ENCODE assay signal across 22 cellular contexts in the genomic region with DNA sequence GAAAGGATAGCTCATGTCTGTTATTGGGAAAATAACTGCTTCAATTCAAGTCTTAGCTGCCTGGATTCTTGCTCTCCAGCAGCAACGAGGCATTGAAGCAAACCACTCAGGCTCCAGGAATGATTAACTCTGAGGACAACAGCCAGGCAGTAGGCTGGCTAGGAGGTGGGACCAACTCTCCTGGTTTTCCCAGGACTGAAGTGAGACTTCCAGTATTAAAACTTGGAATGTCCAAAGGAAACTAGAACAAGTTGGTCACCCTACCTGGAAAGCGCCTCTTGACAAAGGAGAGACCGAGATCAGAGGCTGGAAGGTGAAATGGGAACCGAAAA.
DNase-seq lines count a peak whose midpoint lies in the region; ATAC-seq and TF ChIP-seq lines count a peak whose summit lies in the region.
"Had no signal": no experiment of that assay in that cellular context is flagged by ENCODE, and none has a peak within 500 bp of the region (broad histone marks: within the 10 kb centered on the region; RNA-seq: fewer than 3 reads in every experiment).

No MANE protein-coding gene starts in this region.

- H3K36me3 Mint-ChIP-seq in activated T-cell treated with anti-CD3 and anti-CD28 coated beads, Interleukin-2, amount 50 U/mL, for 72 hours (ENCODE audit: insufficient read depth in 2 of 2): no peaks in the 10 kb centered on the region
- H3K36me3 Mint-ChIP-seq: CD14-positive monocyte; CD8-positive, alpha-beta memory T cell; IgD-negative memory B cell had no signal

- no peak for ATAC-seq in activated T-cell treated with anti-CD3 and anti-CD28 coated beads, Interleukin-2, amount 50 U/mL, for 72 hours (replicated peaks in 1 of 2)
- ATAC-seq in HG02870 (IDR thresholded peaks at IDR 0.05; ENCODE audit: unreplicated experiment) (no peak), GM19395 (IDR thresholded peaks at IDR 0.05; ENCODE audit: unreplicated experiment) (no peak)
- ATAC-seq: Panc1 had no signal

- TF ChIP-seq CTCF in kidney epithelial cell (IDR thresholded peaks at IDR 0.05; ENCODE audit: insufficient read depth, low read length, poor library complexity, severe bottlenecking) (no peak), liver (IDR thresholded peaks at IDR 0.05; ENCODE audit: low read depth, low read length, missing input control) (no peak)

- H3K4me3 ChIP-seq in kidney epithelial cell (ENCODE audit: low read depth, low read length) (no peak overlapping the region), liver (ENCODE audit: low read depth in 1 of 3, low read length in 3 of 3) (peak overlapping the region; percentile 46 to 88 (median 69))
- H3K4me3 ChIP-seq: GM23248 had no signal

- DNase-seq in HuH-7 (ENCODE audit: low spot score) (peak; percentile 36), kidney epithelial cell (ENCODE audit: low read depth) (peak; percentile 32), renal cortical epithelial cell (ENCODE audit: low read depth) (peak; percentile 87), NCI-H128 (lab: John Stamatoyannopoulos, UW; ENCODE audit: unreplicated experiment) (no peak)
- DNase-seq in activated T-cell treated with anti-CD3 and anti-CD28 coated beads, Interleukin-2, amount 50 U/mL, for 72 hours: no peak
- DNase-seq: CD8-positive, alpha-beta memory T cell; GM23248; MM.1S; NCI-H1417 treated with DMSO at 0.1 percent for 48 hours; NCI-H1694 treated with DMSO at 0.1 percent for 48 hours; NCI-H2081; NCI-H2227 treated with DMSO at 0.1 percent for 48 hours; NCI-H69; SHP77 treated with DMSO at 0.1 percent for 48 hours had no signal

- H3K9me3 Mint-ChIP-seq in activated T-cell treated with anti-CD3 and anti-CD28 coated beads, Interleukin-2, amount 50 U/mL, for 72 hours: no peaks in the 10 kb centered on the region

- TF ChIP-seq RAD21 in liver (IDR thresholded peaks at IDR 0.05): peak; percentile 57 to 67

- WGBS in liver: 27% methylated on average over 4 of the region's 4 CpGs

- no peak overlapping the region for H3K4me3 Mint-ChIP-seq in activated T-cell treated with anti-CD3 and anti-CD28 coated beads, Interleukin-2, amount 50 U/mL, for 72 hours
- H3K4me3 Mint-ChIP-seq: B cell; CD14-positive monocyte; CD8-positive, alpha-beta memory T cell; IgD-negative memory B cell had no signal

- no peaks in the 10 kb centered on the region for H3K4me1 Mint-ChIP-seq in activated T-cell treated with anti-CD3 and anti-CD28 coated beads, Interleukin-2, amount 50 U/mL, for 72 hours (ENCODE audit: low read depth)
- H3K4me1 Mint-ChIP-seq: B cell; CD8-positive, alpha-beta memory T cell; IgD-negative memory B cell had no signal

- peaks cover 6% of the 10 kb centered on the region for H3K27me3 Mint-ChIP-seq in activated T-cell treated with anti-CD3 and anti-CD28 coated beads, Interleukin-2, amount 50 U/mL, for 72 hours (ENCODE audit: low read depth)
- H3K27me3 Mint-ChIP-seq: B cell had no signal

- peak overlapping the region; percentile 35 to 87 for H3K9ac ChIP-seq in liver (ENCODE audit: low read depth in 1 of 2, low read length in 2 of 2)
- H3K9ac ChIP-seq: GM23248, KMS-11 had no signal

- peak overlapping the region; percentile 71 to 83 for H3K27ac ChIP-seq in liver (ENCODE audit: low read depth in 1 of 2, low read length in 2 of 2)
- H3K27ac ChIP-seq: GM23248, KMS-11 had no signal

- no peaks in the 10 kb centered on the region for H3K27me3 ChIP-seq in kidney epithelial cell (ENCODE audit: control insufficient read depth, insufficient read depth, low read length)
- no peaks in the 10 kb centered on the region for H3K27me3 ChIP-seq in liver (ENCODE audit: control insufficient read depth in 4 of 4, insufficient read depth in 4 of 4, low read length in 3 of 4)

- no peak overlapping the region for H3K27ac Mint-ChIP-seq in activated T-cell treated with anti-CD3 and anti-CD28 coated beads, Interleukin-2, amount 50 U/mL, for 72 hours
- H3K27ac Mint-ChIP-seq: B cell; CD14-positive monocyte; CD8-positive, alpha-beta memory T cell had no signal

- no peaks in the 10 kb centered on the region for H3K9me3 ChIP-seq in liver (ENCODE audit: control insufficient read depth in 4 of 4, low read length in 3 of 4)

- H3K36me3 ChIP-seq in kidney epithelial cell (ENCODE audit: control insufficient read depth, insufficient read depth, low read length) (no peaks in the 10 kb centered on the region), liver (ENCODE audit: control insufficient read depth in 4 of 4, insufficient read depth in 3 of 4, low read depth in 1 of 4, low read length in 3 of 4) (no peaks in the 10 kb centered on the region)

- peaks cover 2 to 37% (median 31%) of the 10 kb centered on the region in 4 donors for H3K4me1 ChIP-seq in liver (ENCODE audit: control insufficient read depth in 4 of 4, insufficient read depth in 4 of 4, low read length in 3 of 4)

TF ChIP-seq in liver, 16 proteins besides CTCF, POLR2A, EP300 and RAD21:
- peak; percentile 41 to 44 for TF ChIP-seq HNF4A (conservative IDR thresholded peaks at IDR 0.05)
- TF ChIP-seq, protein P1, sequence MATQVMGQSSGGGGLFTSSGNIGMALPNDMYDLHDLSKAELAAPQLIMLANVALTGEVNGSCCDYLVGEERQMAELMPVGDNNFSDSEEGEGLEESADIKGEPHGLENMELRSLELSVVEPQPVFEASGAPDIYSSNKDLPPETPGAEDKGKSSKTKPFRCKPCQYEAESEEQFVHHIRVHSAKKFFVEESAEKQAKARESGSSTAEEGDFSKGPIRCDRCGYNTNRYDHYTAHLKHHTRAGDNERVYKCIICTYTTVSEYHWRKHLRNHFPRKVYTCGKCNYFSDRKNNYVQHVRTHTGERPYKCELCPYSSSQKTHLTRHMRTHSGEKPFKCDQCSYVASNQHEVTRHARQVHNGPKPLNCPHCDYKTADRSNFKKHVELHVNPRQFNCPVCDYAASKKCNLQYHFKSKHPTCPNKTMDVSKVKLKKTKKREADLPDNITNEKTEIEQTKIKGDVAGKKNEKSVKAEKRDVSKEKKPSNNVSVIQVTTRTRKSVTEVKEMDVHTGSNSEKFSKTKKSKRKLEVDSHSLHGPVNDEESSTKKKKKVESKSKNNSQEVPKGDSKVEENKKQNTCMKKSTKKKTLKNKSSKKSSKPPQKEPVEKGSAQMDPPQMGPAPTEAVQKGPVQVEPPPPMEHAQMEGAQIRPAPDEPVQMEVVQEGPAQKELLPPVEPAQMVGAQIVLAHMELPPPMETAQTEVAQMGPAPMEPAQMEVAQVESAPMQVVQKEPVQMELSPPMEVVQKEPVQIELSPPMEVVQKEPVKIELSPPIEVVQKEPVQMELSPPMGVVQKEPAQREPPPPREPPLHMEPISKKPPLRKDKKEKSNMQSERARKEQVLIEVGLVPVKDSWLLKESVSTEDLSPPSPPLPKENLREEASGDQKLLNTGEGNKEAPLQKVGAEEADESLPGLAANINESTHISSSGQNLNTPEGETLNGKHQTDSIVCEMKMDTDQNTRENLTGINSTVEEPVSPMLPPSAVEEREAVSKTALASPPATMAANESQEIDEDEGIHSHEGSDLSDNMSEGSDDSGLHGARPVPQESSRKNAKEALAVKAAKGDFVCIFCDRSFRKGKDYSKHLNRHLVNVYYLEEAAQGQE (IDR thresholded peaks at IDR 0.05): peak; percentile 83
- no peak for TF ChIP-seq MAX (IDR thresholded peaks at IDR 0.05)
- TF ChIP-seq, protein P2, sequence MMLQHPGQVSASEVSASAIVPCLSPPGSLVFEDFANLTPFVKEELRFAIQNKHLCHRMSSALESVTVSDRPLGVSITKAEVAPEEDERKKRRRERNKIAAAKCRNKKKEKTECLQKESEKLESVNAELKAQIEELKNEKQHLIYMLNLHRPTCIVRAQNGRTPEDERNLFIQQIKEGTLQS (IDR thresholded peaks at IDR 0.05): no peak
- TF ChIP-seq YY1 (IDR thresholded peaks at IDR 0.05): peak; percentile 29
- TF ChIP-seq RXRA (IDR thresholded peaks at IDR 0.05): peak in 1 of 2 donors; percentile 35
- TF ChIP-seq JUND (IDR thresholded peaks at IDR 0.05): peak in 1 of 2 donors; percentile 10
TF ChIP-seq in liver: peak in this region for 5.

Comparison
In these comparisons a context has a peak if more than half of its experiments do, and no peak if none do; other contexts are left out.
1. DNase-seq: peak in HuH-7 (single experiment), kidney epithelial cell (single experiment) and renal cortical epithelial cell (single experiment); none in activated T-cell treated with anti-CD3 and anti-CD28 coated beads, Interleukin-2, amount 50 U/mL, for 72 hours (0 of 2) and NCI-H128 (single experiment).